ENCODE assay signal across 23 cellular contexts in genomic region chr3:71202848-71203390, GRCh38.
DNase-seq lines count a peak whose midpoint lies in the region; ATAC-seq and TF ChIP-seq lines count a peak whose summit lies in the region.
"Had no signal": no experiment of that assay in that cellular context is flagged by ENCODE, and none has a peak within 500 bp of the region (broad histone marks: within the 10 kb centered on the region; RNA-seq: fewer than 3 reads in every experiment).

No MANE protein-coding gene starts in this region.

- peaks cover 8% of the 10 kb centered on the region for H3K36me3 Mint-ChIP-seq in CD4-positive, CD25-positive, alpha-beta regulatory T cell
- no peaks in the 10 kb centered on the region for H3K36me3 Mint-ChIP-seq in natural killer cell

- no peaks in the 10 kb centered on the region for H3K9me2 ChIP-seq in Karpas-422 (replicated peaks; ENCODE audit: insufficient read depth, low read length)
- H3K9me2 ChIP-seq: SK-N-SH had no signal

- no peak overlapping the region for H3K4me3 Mint-ChIP-seq in CD4-positive, CD25-positive, alpha-beta regulatory T cell
- no peak overlapping the region for H3K4me3 Mint-ChIP-seq in natural killer cell
- H3K4me3 Mint-ChIP-seq: activated CD4-positive, alpha-beta T cell treated with anti-CD3 and anti-CD28 coated beads, Interleukin-2, amount 10 ng/mL, durations not matched to agents 7 days and 5 days; CD14-positive monocyte; naive B cell had no signal

- DNase-seq in CD4-positive, CD25-positive, alpha-beta regulatory T cell, result no peak
- DNase-seq in Karpas-422 (no peak), esophagus muscularis mucosa (ENCODE audit: extremely low spot score) (no peak), retina (peak; percentile 49), natural killer cell (no peak)
- DNase-seq: activated CD4-positive, alpha-beta T cell treated with anti-CD3 and anti-CD28 coated beads, Interleukin-2, amount 10 ng/mL, durations not matched to agents 7 days and 5 days; body of pancreas; DMS153; naive B cell; NCI-H1105; NCI-H2029; NCI-H2227 treated with DMSO at 0.1 percent for 48 hours; NCI-H774; pancreas; RPMI8226; SK-N-SH; stimulated activated CD8-positive, alpha-beta memory T cell treated with anti-CD3 and anti-CD28 coated beads, Interleukin-4, amount 100 ng/mL, for 48 hours; T-helper 17 cell; WERI-Rb-1 had no signal

- H3K4me1 Mint-ChIP-seq in CD4-positive, CD25-positive, alpha-beta regulatory T cell, result peaks cover 28 to 76% (median 48%) of the 10 kb centered on the region in 4 donors
- H3K4me1 Mint-ChIP-seq in natural killer cell, result peaks cover 0 to 7% of the 10 kb centered on the region in 2 donors

- no peaks in the 10 kb centered on the region for H3K27me3 Mint-ChIP-seq in CD4-positive, CD25-positive, alpha-beta regulatory T cell
- no peaks in the 10 kb centered on the region for H3K27me3 Mint-ChIP-seq in natural killer cell (ENCODE audit: low read depth in 2 of 2)
- H3K27me3 Mint-ChIP-seq: activated CD4-positive, alpha-beta T cell treated with anti-CD3 and anti-CD28 coated beads, Interleukin-2, amount 10 ng/mL, durations not matched to agents 7 days and 5 days; naive B cell; T-helper 17 cell had no signal

- H3K27ac ChIP-seq in CD4-positive, CD25-positive, alpha-beta regulatory T cell (ENCODE audit: insufficient read depth, low read length, poor library complexity, severe bottlenecking), result peak overlapping the region; percentile 16
- H3K27ac ChIP-seq in Karpas-422 (ENCODE audit: low read length) (peak overlapping the region; percentile 42), esophagus muscularis mucosa (replicated peaks in 1 of 4) (peak overlapping the region; percentile 53 to 70 (median 62))
- H3K27ac ChIP-seq: body of pancreas, pancreas, suprapubic skin, WERI-Rb-1 had no signal

- TF ChIP-seq POLR2A in esophagus muscularis mucosa (IDR thresholded peaks at IDR 0.05; ENCODE audit: low read depth), result no peak

- peaks cover 19% of the 10 kb centered on the region for H3K36me3 ChIP-seq in CD4-positive, CD25-positive, alpha-beta regulatory T cell (ENCODE audit: control insufficient read depth, insufficient read depth, low read length)
- H3K36me3 ChIP-seq in Karpas-422 (ENCODE audit: insufficient read depth, low read length) (peaks cover 15% of the 10 kb centered on the region; the same call in 1 of the 2 replicates), esophagus muscularis mucosa (peaks cover 0 to 2% (median 0%) of the 10 kb centered on the region in 4 donors)
- H3K36me3 ChIP-seq: pancreas, suprapubic skin, WERI-Rb-1 had no signal

- peaks cover 4% of the 10 kb centered on the region; the same call in 1 of the 2 replicates for H4K20me1 ChIP-seq in Karpas-422 (ENCODE audit: insufficient read depth, low read depth, low read length)

- H3K4me1 ChIP-seq in CD4-positive, CD25-positive, alpha-beta regulatory T cell (ENCODE audit: control insufficient read depth, insufficient read depth, low read length, poor library complexity, severe bottlenecking), result peaks cover 19% of the 10 kb centered on the region
- peaks cover 33% of the 10 kb centered on the region for H3K4me1 ChIP-seq in Karpas-422 (ENCODE audit: low read length)
- peaks cover 38 to 74% (median 52%) of the 10 kb centered on the region in 4 donors for H3K4me1 ChIP-seq in esophagus muscularis mucosa

- no peak overlapping the region for H2AFZ ChIP-seq in Karpas-422 (ENCODE audit: low read length)

- no peaks in the 10 kb centered on the region for H3K9me3 ChIP-seq in CD4-positive, CD25-positive, alpha-beta regulatory T cell (ENCODE audit: control insufficient read depth in 2 of 2, low read length in 2 of 2)
- H3K9me3 ChIP-seq in Karpas-422 (ENCODE audit: low read length), result no peaks in the 10 kb centered on the region
- H3K9me3 ChIP-seq in esophagus muscularis mucosa, result no peaks in the 10 kb centered on the region
- H3K9me3 ChIP-seq: body of pancreas, pancreas, SK-N-SH, suprapubic skin had no signal

- no peak for TF ChIP-seq EP300 in esophagus muscularis mucosa (IDR thresholded peaks at IDR 0.05)

- H3K9ac ChIP-seq in Karpas-422 (ENCODE audit: low read length), result no peak overlapping the region
- H3K9ac ChIP-seq: SK-N-SH had no signal

- ATAC-seq in CD4-positive, CD25-positive, alpha-beta regulatory T cell (ENCODE audit: low read depth in 2 of 2), result no peak
- ATAC-seq in natural killer cell (no peak), HG03097 (IDR thresholded peaks at IDR 0.05; ENCODE audit: low FRiP score, unreplicated experiment) (no peak), HG02938 (IDR thresholded peaks at IDR 0.05; ENCODE audit: unreplicated experiment) (no peak)
- ATAC-seq: body of pancreas, T-helper 17 cell had no signal

- intact Hi-C loops in esophagus muscularis mucosa (cut with DNase I) (no loop called here), natural killer cell (cut with micrococcal nuclease) (no loop called here)

- H3K27ac Mint-ChIP-seq in CD4-positive, CD25-positive, alpha-beta regulatory T cell, result peak overlapping the region in 2 of 3 donors; percentile 35 to 87
- H3K27ac Mint-ChIP-seq in natural killer cell, result no peak overlapping the region
- H3K27ac Mint-ChIP-seq: activated CD4-positive, alpha-beta T cell treated with anti-CD3 and anti-CD28 coated beads, Interleukin-2, amount 10 ng/mL, durations not matched to agents 7 days and 5 days; T-helper 17 cell had no signal

- no peaks in the 10 kb centered on the region for H3K9me3 Mint-ChIP-seq in CD4-positive, CD25-positive, alpha-beta regulatory T cell
- no peaks in the 10 kb centered on the region for H3K9me3 Mint-ChIP-seq in natural killer cell
- H3K9me3 Mint-ChIP-seq: CD14-positive monocyte, naive B cell had no signal

- TF ChIP-seq CTCF in esophagus muscularis mucosa (IDR thresholded peaks at IDR 0.05) (no peak), natural killer cell (IDR thresholded peaks at IDR 0.05) (no peak)

- no peak overlapping the region for H3K4me2 ChIP-seq in Karpas-422 (ENCODE audit: low read depth, low read length, poor library complexity, severe bottlenecking)
- H3K4me2 ChIP-seq: SK-N-SH had no signal

- 43% methylated on average over 5 of the region's 5 CpGs for WGBS in esophagus muscularis mucosa

- peaks cover 94% of the 10 kb centered on the region for H3K79me2 ChIP-seq in Karpas-422 (ENCODE audit: low read length)

- H3K27me3 ChIP-seq in CD4-positive, CD25-positive, alpha-beta regulatory T cell (ENCODE audit: control insufficient read depth, insufficient read depth, low read length), result no peaks in the 10 kb centered on the region
- H3K27me3 ChIP-seq in Karpas-422 (ENCODE audit: low read length) (no peaks in the 10 kb centered on the region), esophagus muscularis mucosa (no peaks in the 10 kb centered on the region)
- H3K27me3 ChIP-seq: body of pancreas, pancreas, suprapubic skin had no signal

- no peak overlapping the region for H3K4me3 ChIP-seq in CD4-positive, CD25-positive, alpha-beta regulatory T cell (ENCODE audit: low read depth, low read length)
- no peak overlapping the region for H3K4me3 ChIP-seq in Karpas-422 (ENCODE audit: low read length)
- H3K4me3 ChIP-seq in esophagus muscularis mucosa, result no peak overlapping the region
- H3K4me3 ChIP-seq: body of pancreas, pancreas, suprapubic skin had no signal

Comparison
In these comparisons a context has a peak if more than half of its experiments do, and no peak if none do; other contexts are left out.
1. H3K27ac Mint-ChIP-seq: peak in CD4-positive, CD25-positive, alpha-beta regulatory T cell (2 of 3); none in natural killer cell (0 of 2).
2. Peak in every context shown above with its lines, with median percentiles within 50 percentile points of each other: H3K27ac ChIP-seq.